1 cellular context compared by ENCODE assay signal in genomic region chr1:17155257-17155895, GRCh38.
A peak's percentile ranks its signal among the peaks of the same experiment; 100 is the strongest.
TF ChIP-seq lines count a peak whose summit lies in the region.

No MANE protein-coding gene starts in this region.

TF ChIP-seq in K562, 482 proteins besides CTCF, POLR2A, EP300 and RAD21:
- TF ChIP-seq ZNF639 (CRISPR knock-in tag; conservative IDR thresholded peaks at IDR 0.05 in 1 of 2, IDR thresholded peaks at IDR 0.05 in 1 of 2) = no peak
- TF ChIP-seq CBX5 (IDR thresholded peaks at IDR 0.05; ENCODE audit: borderline replicate concordance, low read depth) = peak; percentile 64; the same call in 1 of the 2 replicates
- no peak for TF ChIP-seq THRB (CRISPR knock-in tag; conservative IDR thresholded peaks at IDR 0.05)
- TF ChIP-seq, protein P1, sequence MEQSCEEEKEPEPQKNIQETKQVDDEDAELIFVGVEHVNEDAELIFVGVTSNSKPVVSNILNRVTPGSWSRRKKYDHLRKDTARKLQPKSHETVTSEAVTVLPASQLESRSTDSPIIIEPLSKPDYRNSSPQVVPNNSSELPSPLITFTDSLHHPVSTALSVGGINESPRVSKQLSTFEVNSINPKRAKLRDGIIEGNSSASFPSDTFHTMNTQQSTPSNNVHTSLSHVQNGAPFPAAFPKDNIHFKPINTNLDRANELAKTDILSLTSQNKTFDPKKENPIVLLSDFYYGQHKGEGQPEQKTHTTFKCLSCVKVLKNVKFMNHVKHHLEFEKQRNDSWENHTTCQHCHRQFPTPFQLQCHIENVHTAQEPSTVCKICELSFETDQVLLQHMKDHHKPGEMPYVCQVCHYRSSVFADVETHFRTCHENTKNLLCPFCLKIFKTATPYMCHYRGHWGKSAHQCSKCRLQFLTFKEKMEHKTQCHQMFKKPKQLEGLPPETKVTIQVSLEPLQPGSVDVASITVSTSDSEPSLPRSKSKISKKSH (CRISPR knock-in tag; IDR thresholded peaks at IDR 0.05) = peak; percentile 85
- no peak for TF ChIP-seq YY1 (IDR thresholded peaks at IDR 0.05; ENCODE audit: borderline replicate concordance in 1 of 3, control insufficient read depth in 1 of 3, extremely low read depth in 1 of 3, insufficient read depth in 3 of 3, insufficient read length in 1 of 3, insufficient replicate concordance in 2 of 3, low read depth in 1 of 3, low read length in 2 of 3)
- peak; percentile 69; the same call in 1 of the 2 replicates for TF ChIP-seq TRIM28 (IDR thresholded peaks at IDR 0.05)
